ENCODE assay signal across 19 cellular contexts in the genomic region with DNA sequence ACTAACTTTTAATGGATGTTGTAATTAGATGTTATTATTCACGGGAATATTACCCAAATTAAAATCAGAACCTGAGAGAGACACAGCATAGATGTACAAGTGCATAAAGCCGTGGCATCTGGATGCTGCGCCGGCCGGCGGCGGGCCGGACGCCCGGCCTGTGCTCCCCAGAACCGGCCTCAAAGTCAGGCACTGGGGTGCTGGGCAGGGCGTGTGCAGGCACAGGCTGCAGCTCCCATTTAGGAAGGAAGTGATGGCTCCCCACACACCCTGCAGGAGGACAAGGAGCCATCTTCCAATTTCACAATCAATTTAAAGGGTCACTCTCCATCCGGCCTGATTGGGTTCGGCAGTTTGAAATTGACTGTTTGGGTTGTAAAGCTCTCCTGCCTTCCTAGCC.
A peak's percentile ranks its signal among the peaks of the same experiment; 100 is the strongest.
DNase-seq lines count a peak whose midpoint lies in the region; ATAC-seq and TF ChIP-seq lines count a peak whose summit lies in the region.
"Had no signal": no experiment of that assay in that cellular context is flagged by ENCODE, and none has a peak within 500 bp of the region (broad histone marks: within the 10 kb centered on the region; RNA-seq: fewer than 3 reads in every experiment).

No MANE protein-coding gene starts in this region.

- TF ChIP-seq CTCF in vagina (IDR thresholded peaks at IDR 0.05) = no peak

- ATAC-seq in left cardiac atrium (no peak), GM21619 (IDR thresholded peaks at IDR 0.05; ENCODE audit: unreplicated experiment) (no peak), GM21360 (IDR thresholded peaks at IDR 0.05; ENCODE audit: unreplicated experiment) (no peak)
- ATAC-seq: A549; CD8-positive, alpha-beta T cell had no signal

- TF ChIP-seq POLR2A in vagina (IDR thresholded peaks at IDR 0.05) = no peak

- intact Hi-C loops in cardiac septum (cut with DNase I) (no loop called here), left cardiac atrium (cut with DNase I) (no loop called here), vagina (cut with DNase I) (no loop called here)

- no peaks in the 10 kb centered on the region for H3K4me1 ChIP-seq in vagina
- H3K4me1 ChIP-seq: A549, Caco-2 had no signal

- H3K27me3 ChIP-seq in vagina = no peaks in the 10 kb centered on the region
- H3K27me3 ChIP-seq: BLaER1 treated with 17β-estradiol and CSF1 and Interleukin-3, amounts not matched to agents 10 nM and 100 nM had no signal

- DNase-seq in cardiac septum (ENCODE audit: low spot score) (peak; percentile 60), left cardiac atrium (no peak), globus pallidus (ENCODE audit: low spot score) (peak; percentile 13), mesenteric fat pad (ENCODE audit: low spot score) (peak; percentile 51), vagina (ENCODE audit: extremely low spot score in 2 of 2) (peak; percentile 11 to 58), NCI-H446 (lab: John Stamatoyannopoulos, UW) (no peak)
- DNase-seq: AML-193; Caco-2; Calu3; CD4-positive, alpha-beta T cell; CD8-positive, alpha-beta T cell; DMS79 treated with DMSO at 0.1 percent for 48 hours; GF-D8 had no signal

- H3K4me3 ChIP-seq in vagina = no peak overlapping the region
- H3K4me3 ChIP-seq: A549; BLaER1 treated with 17β-estradiol and CSF1 and Interleukin-3, amounts not matched to agents 10 nM and 100 nM had no signal

- H3K9me3 ChIP-seq in vagina = no peaks in the 10 kb centered on the region
- H3K9me3 ChIP-seq: A549, Caco-2 had no signal

- no peaks in the 10 kb centered on the region for H3K36me3 ChIP-seq in vagina
- H3K36me3 ChIP-seq: BLaER1 treated with 17β-estradiol and CSF1 and Interleukin-3, amounts not matched to agents 10 nM and 100 nM had no signal

- no peak overlapping the region for H3K27ac ChIP-seq in vagina
- H3K27ac ChIP-seq: 22Rv1; A549; BLaER1 treated with 17β-estradiol and CSF1 and Interleukin-3, amounts not matched to agents 10 nM and 100 nM; C4-2B had no signal

Comparison
In these comparisons a context has a peak if more than half of its experiments do, and no peak if none do; other contexts are left out.
1. DNase-seq: peak in cardiac septum (single experiment), globus pallidus (single experiment), mesenteric fat pad (single experiment) and vagina (2 of 2); none in left cardiac atrium (single experiment) and NCI-H446 (0 of 2).